ENCODE assay signal across 9 cellular contexts in the genomic region with DNA sequence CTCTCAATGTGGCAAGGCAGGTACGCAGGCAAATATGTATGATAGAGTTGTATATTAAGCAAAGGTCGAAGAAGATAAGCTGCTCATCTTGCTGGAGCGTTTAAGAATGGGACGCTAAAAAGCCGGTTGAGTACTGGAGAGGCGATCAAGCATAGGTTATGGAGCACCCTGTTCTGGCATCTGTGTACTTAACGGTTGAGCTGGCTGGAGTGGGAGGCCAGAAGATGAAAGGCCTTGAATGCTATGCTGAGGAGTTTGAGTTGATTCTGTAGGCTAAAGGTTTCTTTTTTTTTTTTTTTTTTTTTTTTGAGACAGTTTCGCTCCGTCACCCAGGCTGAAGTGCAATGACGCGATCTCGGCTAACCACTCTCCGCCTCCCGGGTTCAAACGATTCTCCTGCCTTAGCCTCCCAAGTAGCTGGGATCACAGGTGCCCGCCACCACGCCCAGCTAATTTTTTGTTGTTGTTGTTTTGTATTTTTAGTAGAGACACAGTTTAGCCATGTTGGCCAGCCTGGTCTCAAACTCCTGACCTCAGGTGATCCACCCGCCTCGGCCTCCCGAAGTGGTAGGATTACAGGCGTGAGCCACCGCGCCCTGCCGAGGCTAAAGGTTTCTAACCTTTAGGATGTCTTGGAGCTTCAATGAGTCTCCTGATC. TPM values are rescaled to one million over a fixed set of nuclear protein-coding genes. Genes with fewer than 3 reads are reported as not detected.
DNase-seq lines count a peak whose midpoint lies in the region; ATAC-seq and TF ChIP-seq lines count a peak whose summit lies in the region.
"Had no signal": no experiment of that assay in that cellular context is flagged by ENCODE, and none has a peak within 500 bp of the region (broad histone marks: within the 10 kb centered on the region; RNA-seq: fewer than 3 reads in every experiment).

No MANE protein-coding gene starts in this region.

- H3K4me1 ChIP-seq in endodermal cell (ENCODE audit: control insufficient read depth, insufficient read depth, low read length) (peaks cover 2% of the 10 kb centered on the region), parathyroid adenoma (peaks cover 2% of the 10 kb centered on the region)

- H3K4me3 Mint-ChIP-seq in endodermal cell = no peak overlapping the region

- H3K9me3 ChIP-seq in endodermal cell (ENCODE audit: control insufficient read depth, low read length) (no peaks in the 10 kb centered on the region), parathyroid adenoma (ENCODE audit: control insufficient read depth, low read length) (no peaks in the 10 kb centered on the region)

- peaks cover 22% of the 10 kb centered on the region for H3K79me2 ChIP-seq in parathyroid adenoma

- H3K9ac ChIP-seq in endodermal cell (ENCODE audit: extremely low read depth, low read length, poor library complexity, severe bottlenecking) (peak overlapping the region; percentile 97), parathyroid adenoma (peak overlapping the region; percentile 28)

- TF ChIP-seq CTCF in endodermal cell (conservative IDR thresholded peaks at IDR 0.05) (no peak), parathyroid adenoma (IDR thresholded peaks at IDR 0.05) (no peak)

- peak overlapping the region; percentile 95 for H2AFZ ChIP-seq in parathyroid adenoma

- H3K27ac Mint-ChIP-seq in endodermal cell = no peak overlapping the region

- 93 to 96% methylated on average over 18 to 24 of the region's 24 CpGs for WGBS in endodermal cell (ENCODE audit: insufficient coverage in 1 of 2, insufficient read length in 1 of 2), 2 experiments

- H3K9me3 Mint-ChIP-seq in endodermal cell = no peaks in the 10 kb centered on the region

- H3K36me3 ChIP-seq in endodermal cell (ENCODE audit: control insufficient read depth, insufficient read depth, low read length) (peaks cover 36% of the 10 kb centered on the region), parathyroid adenoma (ENCODE audit: control insufficient read depth, insufficient read depth, low read length) (no peaks in the 10 kb centered on the region)

- H3K4me3 ChIP-seq in endodermal cell (ENCODE audit: low read length) = peak overlapping the region; percentile 100
- H3K4me3 ChIP-seq in parathyroid adenoma (ENCODE audit: low read depth, low read length) = peak overlapping the region; percentile 100

- peaks cover 27% of the 10 kb centered on the region for H3K36me3 Mint-ChIP-seq in endodermal cell (ENCODE audit: low read depth)

- ATAC-seq in GM18517 (IDR thresholded peaks at IDR 0.05; ENCODE audit: unreplicated experiment) = no peak
- no peak for ATAC-seq in HG02759 (IDR thresholded peaks at IDR 0.05; ENCODE audit: unreplicated experiment)

- H3K27ac ChIP-seq in endodermal cell (ENCODE audit: low read depth, low read length) (peak overlapping the region; percentile 67), parathyroid adenoma (peak overlapping the region; percentile 91)

- H3K27me3 ChIP-seq in endodermal cell (ENCODE audit: control insufficient read depth, insufficient read depth, low read length, poor library complexity, severe bottlenecking) (no peaks in the 10 kb centered on the region), parathyroid adenoma (ENCODE audit: control insufficient read depth, insufficient read depth, low read length) (no peaks in the 10 kb centered on the region)

- DNase-seq in DMS79 treated with DMSO at 0.1 percent for 48 hours (lab: John Stamatoyannopoulos, UW) (peak; percentile 67), NCI-H345 (lab: John Stamatoyannopoulos, UW) (peak; percentile 72), endodermal cell (peak; percentile 52), inferior parietal cortex (ENCODE audit: extremely low spot score) (no peak), NCI-H2081 treated with DMSO at 0.1 percent for 48 hours (lab: John Stamatoyannopoulos, UW) (no peak)

- peaks cover 21% of the 10 kb centered on the region for H3K4me1 Mint-ChIP-seq in endodermal cell

- peak overlapping the region; percentile 76 for H3K4me2 ChIP-seq in parathyroid adenoma (ENCODE audit: low read length)

- H3K27me3 Mint-ChIP-seq in endodermal cell (ENCODE audit: insufficient read depth) = no peaks in the 10 kb centered on the region

RNA-seq across cellular contexts. Expression of a gene that starts 0.8 kb away (rescaled TPM):
- total RNA-seq in endodermal cell = 10 to 100 TPM; 67.7 to 76.2 TPM
- polyA plus RNA-seq in endodermal cell (2013, experiment 1 of 2) = 46.7 TPM
- 39.0 TPM for polyA plus RNA-seq in endodermal cell (2013, experiment 2 of 2)

RNA-seq across cellular contexts. Expression of a gene that starts 6.4 kb away (rescaled TPM):
- total RNA-seq in endodermal cell = not detected
- not detected for polyA plus RNA-seq in endodermal cell (2013, experiment 1 of 2)
- not detected for polyA plus RNA-seq in endodermal cell (2013, experiment 2 of 2)
- total RNA-seq: RPMI7951 had no signal

RNA-seq across cellular contexts. Expression of a gene that starts 23.9 kb away (rescaled TPM):
- 10 to 100 TPM; 26.0 to 39.2 TPM for total RNA-seq in endodermal cell
- polyA plus RNA-seq in endodermal cell (2013, experiment 1 of 2) = 24.9 TPM
- 29.0 TPM for polyA plus RNA-seq in endodermal cell (2013, experiment 2 of 2)

RNA-seq across cellular contexts. Expression of a gene that starts 43.3 kb away (rescaled TPM):
- total RNA-seq in endodermal cell = 100 to 1,000 TPM; 134 to 147 TPM
- 80.1 TPM for polyA plus RNA-seq in endodermal cell (2013, experiment 1 of 2)
- polyA plus RNA-seq in endodermal cell (2013, experiment 2 of 2) = 71.9 TPM

Comparison
In these comparisons a context has a peak if more than half of its experiments do, and no peak if none do; other contexts are left out.
1. DNase-seq: peak in DMS79 treated with DMSO at 0.1 percent for 48 hours (single experiment), NCI-H345 (single experiment) and endodermal cell (single experiment); none in inferior parietal cortex (single experiment) and NCI-H2081 treated with DMSO at 0.1 percent for 48 hours (single experiment).